1 cellular context compared by ENCODE assay signal in the genomic region with DNA sequence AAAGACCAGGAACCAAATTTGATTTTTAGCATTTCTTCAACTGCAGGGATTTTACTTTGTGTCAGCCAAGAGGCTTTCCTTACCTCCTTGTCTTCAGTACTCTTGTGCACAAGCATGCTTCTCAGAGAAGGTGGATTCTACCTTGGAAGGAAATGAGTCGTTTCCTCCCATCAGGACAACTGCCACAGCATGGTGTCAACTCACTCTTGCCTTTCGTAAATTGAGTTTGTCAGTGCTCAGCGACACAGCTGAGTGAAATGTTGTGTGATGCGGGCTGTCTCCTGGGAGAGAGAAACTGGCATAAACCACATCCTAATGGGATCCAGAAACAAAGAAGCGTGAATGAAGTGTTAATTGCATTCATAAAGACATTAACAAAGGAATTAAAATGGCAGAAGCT.
TF ChIP-seq lines count a peak whose summit lies in the region.

No MANE protein-coding gene starts in this region.

TF ChIP-seq in GM23338, 12 proteins besides CTCF, POLR2A, EP300 and RAD21 (continued from another document):
- TF ChIP-seq, protein P1, sequence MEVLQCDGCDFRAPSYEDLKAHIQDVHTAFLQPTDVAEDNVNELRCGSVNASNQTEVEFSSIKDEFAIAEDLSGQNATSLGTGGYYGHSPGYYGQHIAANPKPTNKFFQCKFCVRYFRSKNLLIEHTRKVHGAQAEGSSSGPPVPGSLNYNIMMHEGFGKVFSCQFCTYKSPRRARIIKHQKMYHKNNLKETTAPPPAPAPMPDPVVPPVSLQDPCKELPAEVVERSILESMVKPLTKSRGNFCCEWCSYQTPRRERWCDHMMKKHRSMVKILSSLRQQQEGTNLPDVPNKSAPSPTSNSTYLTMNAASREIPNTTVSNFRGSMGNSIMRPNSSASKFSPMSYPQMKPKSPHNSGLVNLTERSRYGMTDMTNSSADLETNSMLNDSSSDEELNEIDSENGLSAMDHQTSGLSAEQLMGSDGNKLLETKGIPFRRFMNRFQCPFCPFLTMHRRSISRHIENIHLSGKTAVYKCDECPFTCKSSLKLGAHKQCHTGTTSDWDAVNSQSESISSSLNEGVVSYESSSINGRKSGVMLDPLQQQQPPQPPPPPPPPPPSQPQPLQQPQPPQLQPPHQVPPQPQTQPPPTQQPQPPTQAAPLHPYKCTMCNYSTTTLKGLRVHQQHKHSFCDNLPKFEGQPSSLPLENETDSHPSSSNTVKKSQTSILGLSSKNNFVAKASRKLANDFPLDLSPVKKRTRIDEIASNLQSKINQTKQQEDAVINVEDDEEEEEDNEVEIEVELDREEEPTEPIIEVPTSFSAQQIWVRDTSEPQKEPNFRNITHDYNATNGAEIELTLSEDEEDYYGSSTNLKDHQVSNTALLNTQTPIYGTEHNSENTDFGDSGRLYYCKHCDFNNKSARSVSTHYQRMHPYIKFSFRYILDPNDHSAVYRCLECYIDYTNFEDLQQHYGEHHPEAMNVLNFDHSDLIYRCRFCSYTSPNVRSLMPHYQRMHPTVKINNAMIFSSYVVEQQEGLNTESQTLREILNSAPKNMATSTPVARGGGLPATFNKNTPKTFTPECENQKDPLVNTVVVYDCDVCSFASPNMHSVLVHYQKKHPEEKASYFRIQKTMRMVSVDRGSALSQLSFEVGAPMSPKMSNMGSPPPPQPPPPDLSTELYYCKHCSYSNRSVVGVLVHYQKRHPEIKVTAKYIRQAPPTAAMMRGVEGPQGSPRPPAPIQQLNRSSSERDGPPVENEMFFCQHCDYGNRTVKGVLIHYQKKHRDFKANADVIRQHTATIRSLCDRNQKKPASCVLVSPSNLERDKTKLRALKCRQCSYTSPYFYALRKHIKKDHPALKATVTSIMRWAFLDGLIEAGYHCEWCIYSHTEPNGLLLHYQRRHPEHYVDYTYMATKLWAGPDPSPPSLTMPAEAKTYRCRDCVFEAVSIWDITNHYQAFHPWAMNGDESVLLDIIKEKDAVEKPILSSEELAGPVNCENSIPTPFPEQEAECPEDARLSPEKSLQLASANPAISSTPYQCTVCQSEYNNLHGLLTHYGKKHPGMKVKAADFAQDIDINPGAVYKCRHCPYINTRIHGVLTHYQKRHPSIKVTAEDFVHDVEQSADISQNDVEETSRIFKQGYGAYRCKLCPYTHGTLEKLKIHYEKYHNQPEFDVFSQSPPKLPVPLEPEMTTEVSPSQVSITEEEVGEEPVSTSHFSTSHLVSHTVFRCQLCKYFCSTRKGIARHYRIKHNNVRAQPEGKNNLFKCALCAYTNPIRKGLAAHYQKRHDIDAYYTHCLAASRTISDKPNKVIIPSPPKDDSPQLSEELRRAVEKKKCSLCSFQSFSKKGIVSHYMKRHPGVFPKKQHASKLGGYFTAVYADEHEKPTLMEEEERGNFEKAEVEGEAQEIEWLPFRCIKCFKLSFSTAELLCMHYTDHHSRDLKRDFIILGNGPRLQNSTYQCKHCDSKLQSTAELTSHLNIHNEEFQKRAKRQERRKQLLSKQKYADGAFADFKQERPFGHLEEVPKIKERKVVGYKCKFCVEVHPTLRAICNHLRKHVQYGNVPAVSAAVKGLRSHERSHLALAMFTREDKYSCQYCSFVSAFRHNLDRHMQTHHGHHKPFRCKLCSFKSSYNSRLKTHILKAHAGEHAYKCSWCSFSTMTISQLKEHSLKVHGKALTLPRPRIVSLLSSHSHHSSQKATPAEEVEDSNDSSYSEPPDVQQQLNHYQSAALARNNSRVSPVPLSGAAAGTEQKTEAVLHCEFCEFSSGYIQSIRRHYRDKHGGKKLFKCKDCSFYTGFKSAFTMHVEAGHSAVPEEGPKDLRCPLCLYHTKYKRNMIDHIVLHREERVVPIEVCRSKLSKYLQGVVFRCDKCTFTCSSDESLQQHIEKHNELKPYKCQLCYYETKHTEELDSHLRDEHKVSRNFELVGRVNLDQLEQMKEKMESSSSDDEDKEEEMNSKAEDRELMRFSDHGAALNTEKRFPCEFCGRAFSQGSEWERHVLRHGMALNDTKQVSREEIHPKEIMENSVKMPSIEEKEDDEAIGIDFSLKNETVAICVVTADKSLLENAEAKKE (CRISPR knock-in tag; IDR thresholded peaks at IDR 0.05), result no peak
- TF ChIP-seq CREB1 (CRISPR knock-in tag; IDR thresholded peaks at IDR 0.05; ENCODE audit: low read depth) (no peak), NANOG (IDR thresholded peaks at IDR 0.05; ENCODE audit: borderline replicate concordance) (peak; percentile 70; the same call in 1 of the 2 replicates)
